In genomic region chr22:21001601-21002325, GRCh38 we compare ENCODE assay signal across 1 cellular context.
A peak's percentile ranks its signal among the peaks of the same experiment; 100 is the strongest.
TF ChIP-seq lines count a peak whose summit lies in the region.

A gene with protein sequence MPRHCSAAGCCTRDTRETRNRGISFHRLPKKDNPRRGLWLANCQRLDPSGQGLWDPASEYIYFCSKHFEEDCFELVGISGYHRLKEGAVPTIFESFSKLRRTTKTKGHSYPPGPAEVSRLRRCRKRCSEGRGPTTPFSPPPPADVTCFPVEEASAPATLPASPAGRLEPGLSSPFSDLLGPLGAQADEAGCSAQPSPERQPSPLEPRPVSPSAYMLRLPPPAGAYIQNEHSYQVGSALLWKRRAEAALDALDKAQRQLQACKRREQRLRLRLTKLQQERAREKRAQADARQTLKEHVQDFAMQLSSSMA (minus strand): TSS chr22:21002118. CDS start chr22:21001911, 207 bp downstream.

TF ChIP-seq in HepG2, 621 proteins besides CTCF, POLR2A, EP300 and RAD21 (continued from another document and continues in another):
- TF ChIP-seq AKNA (CRISPR knock-in tag; IDR thresholded peaks at IDR 0.05; ENCODE audit: borderline replicate concordance) (no peak; the same call in 1 of the 2 replicates), ZBTB14 (CRISPR knock-in tag; IDR thresholded peaks at IDR 0.05) (peak; percentile 67), KDM5A (IDR thresholded peaks at IDR 0.05; ENCODE audit: borderline replicate concordance, low read length) (peak; percentile 74; the same call in 1 of the 2 replicates), MIXL1 (CRISPR knock-in tag; IDR thresholded peaks at IDR 0.05) (peak; percentile 64; the same call in 1 of the 2 replicates), ZGPAT (CRISPR knock-in tag; IDR thresholded peaks at IDR 0.05) (peak; percentile 99), ZFY (CRISPR knock-in tag; IDR thresholded peaks at IDR 0.05) (peak; percentile 75), ZNF292 (CRISPR knock-in tag; IDR thresholded peaks at IDR 0.05; ENCODE audit: borderline replicate concordance, low read depth) (peak; percentile 67), ZNF644 (CRISPR knock-in tag; IDR thresholded peaks at IDR 0.05; ENCODE audit: low read depth) (0 out of 2 replicates have a peak, but pooled peaks have one; percentile 6), ZNF773 (CRISPR knock-in tag; IDR thresholded peaks at IDR 0.05; ENCODE audit: borderline replicate concordance) (0 out of 2 replicates have a peak, but pooled peaks have one; percentile 13), EED (CRISPR knock-in tag; IDR thresholded peaks at IDR 0.05) (no peak), ZNF547 (CRISPR knock-in tag; IDR thresholded peaks at IDR 0.05) (peak; percentile 70), ZNF790 (CRISPR knock-in tag; IDR thresholded peaks at IDR 0.05; ENCODE audit: borderline replicate concordance) (no peak), ZNF703 (CRISPR knock-in tag; IDR thresholded peaks at IDR 0.05; ENCODE audit: borderline replicate concordance) (no peak), HMG20A (CRISPR knock-in tag; IDR thresholded peaks at IDR 0.05; ENCODE audit: borderline replicate concordance) (peak; percentile 7; the same call in 1 of the 2 replicates), HBP1 (CRISPR knock-in tag; IDR thresholded peaks at IDR 0.05; ENCODE audit: low read depth) (peak; percentile 35; the same call in 1 of the 2 replicates), NFE2L2 (IDR thresholded peaks at IDR 0.05; ENCODE audit: low read length) (no peak), ZNF280D (CRISPR knock-in tag; IDR thresholded peaks at IDR 0.05) (peak; percentile 48; the same call in 1 of the 2 replicates), NRL (CRISPR knock-in tag; IDR thresholded peaks at IDR 0.05; ENCODE audit: borderline replicate concordance) (peak; percentile 68), NCOA5 (CRISPR knock-in tag; IDR thresholded peaks at IDR 0.05) (no peak), ZNF792 (CRISPR knock-in tag; IDR thresholded peaks at IDR 0.05) (no peak; the same call in 1 of the 2 replicates), ZSCAN20 (CRISPR knock-in tag; IDR thresholded peaks at IDR 0.05; ENCODE audit: borderline replicate concordance) (no peak), NAIF1 (CRISPR knock-in tag; IDR thresholded peaks at IDR 0.05; ENCODE audit: borderline replicate concordance) (peak; percentile 85; the same call in 1 of the 2 replicates), ZC3H4 (CRISPR knock-in tag; IDR thresholded peaks at IDR 0.05; ENCODE audit: borderline replicate concordance) (0 out of 2 replicates have a peak, but pooled peaks have one; percentile 15), HCFC1 (IDR thresholded peaks at IDR 0.05; ENCODE audit: low read depth, low read length) (no peak; the same call in 1 of the 2 replicates), CERS6 (CRISPR knock-in tag; IDR thresholded peaks at IDR 0.05) (no peak), BHLHE40 (IDR thresholded peaks at IDR 0.05; ENCODE audit: low read length) (peak; percentile 83), ZNF709 (CRISPR knock-in tag; IDR thresholded peaks at IDR 0.05) (peak; percentile 92), ZBTB46 (CRISPR knock-in tag; IDR thresholded peaks at IDR 0.05; ENCODE audit: borderline replicate concordance) (no peak), ERF (CRISPR knock-in tag; IDR thresholded peaks at IDR 0.05) (peak; percentile 36), PPARG (CRISPR knock-in tag; conservative IDR thresholded peaks at IDR 0.05) (peak; percentile 25; the same call in 1 of the 2 replicates), MXD1 (CRISPR knock-in tag; IDR thresholded peaks at IDR 0.05) (peak; percentile 84)
- TF ChIP-seq, protein P1, sequence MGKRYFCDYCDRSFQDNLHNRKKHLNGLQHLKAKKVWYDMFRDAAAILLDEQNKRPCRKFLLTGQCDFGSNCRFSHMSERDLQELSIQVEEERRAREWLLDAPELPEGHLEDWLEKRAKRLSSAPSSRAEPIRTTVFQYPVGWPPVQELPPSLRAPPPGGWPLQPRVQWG (CRISPR knock-in tag; IDR thresholded peaks at IDR 0.05; ENCODE audit: borderline replicate concordance, low read depth), result peak; percentile 74; the same call in 1 of the 2 replicates
- TF ChIP-seq, protein P2, sequence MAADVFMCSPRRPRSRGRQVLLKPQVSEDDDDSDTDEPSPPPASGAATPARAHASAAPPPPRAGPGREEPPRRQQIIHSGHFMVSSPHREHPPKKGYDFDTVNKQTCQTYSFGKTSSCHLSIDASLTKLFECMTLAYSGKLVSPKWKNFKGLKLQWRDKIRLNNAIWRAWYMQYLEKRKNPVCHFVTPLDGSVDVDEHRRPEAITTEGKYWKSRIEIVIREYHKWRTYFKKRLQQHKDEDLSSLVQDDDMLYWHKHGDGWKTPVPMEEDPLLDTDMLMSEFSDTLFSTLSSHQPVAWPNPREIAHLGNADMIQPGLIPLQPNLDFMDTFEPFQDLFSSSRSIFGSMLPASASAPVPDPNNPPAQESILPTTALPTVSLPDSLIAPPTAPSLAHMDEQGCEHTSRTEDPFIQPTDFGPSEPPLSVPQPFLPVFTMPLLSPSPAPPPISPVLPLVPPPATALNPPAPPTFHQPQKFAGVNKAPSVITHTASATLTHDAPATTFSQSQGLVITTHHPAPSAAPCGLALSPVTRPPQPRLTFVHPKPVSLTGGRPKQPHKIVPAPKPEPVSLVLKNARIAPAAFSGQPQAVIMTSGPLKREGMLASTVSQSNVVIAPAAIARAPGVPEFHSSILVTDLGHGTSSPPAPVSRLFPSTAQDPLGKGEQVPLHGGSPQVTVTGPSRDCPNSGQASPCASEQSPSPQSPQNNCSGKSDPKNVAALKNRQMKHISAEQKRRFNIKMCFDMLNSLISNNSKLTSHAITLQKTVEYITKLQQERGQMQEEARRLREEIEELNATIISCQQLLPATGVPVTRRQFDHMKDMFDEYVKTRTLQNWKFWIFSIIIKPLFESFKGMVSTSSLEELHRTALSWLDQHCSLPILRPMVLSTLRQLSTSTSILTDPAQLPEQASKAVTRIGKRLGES (CRISPR knock-in tag; IDR thresholded peaks at IDR 0.05; ENCODE audit: borderline replicate concordance), result no peak
